13 cellular contexts compared by ENCODE assay signal in the genomic region with DNA sequence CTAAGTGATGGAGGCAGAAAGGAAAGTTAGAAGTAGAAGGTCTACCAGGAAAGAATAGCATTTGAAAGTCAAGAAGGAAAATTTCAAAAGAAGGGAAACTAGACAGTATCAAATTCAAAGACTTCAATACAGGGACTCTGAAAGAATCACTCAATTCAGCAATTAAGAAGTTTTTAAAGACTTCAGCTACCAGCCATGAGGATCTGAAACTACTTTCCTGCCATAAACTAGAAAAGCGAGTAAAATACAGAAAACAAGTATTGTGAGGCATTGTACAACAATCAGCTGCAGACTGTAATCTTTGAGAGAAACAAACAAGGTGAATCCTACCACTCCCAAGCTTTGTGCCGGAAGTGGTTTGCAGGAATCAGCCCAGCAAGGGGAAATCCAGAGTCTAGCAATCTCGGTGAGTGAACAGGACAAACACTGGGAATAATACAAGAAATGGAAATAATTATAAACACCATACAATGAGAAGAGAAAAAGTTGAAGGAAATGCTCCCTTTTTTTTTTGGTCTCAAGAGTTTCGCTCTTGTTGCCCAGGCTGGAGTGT.
A peak's percentile ranks its signal among the peaks of the same experiment; 100 is the strongest.
DNase-seq lines count a peak whose midpoint lies in the region; ATAC-seq, FAIRE-seq and TF ChIP-seq lines count a peak whose summit lies in the region.
"Had no signal": no experiment of that assay in that cellular context is flagged by ENCODE, and none has a peak within 500 bp of the region (broad histone marks: within the 10 kb centered on the region; RNA-seq: fewer than 3 reads in every experiment).

No MANE protein-coding gene starts in this region.

- FAIRE-seq in keratinocyte (lab: Jason Lieb, UNC), result peak; percentile 23

- peaks cover 5% of the 10 kb centered on the region for H3K4me1 ChIP-seq in right cardiac atrium (ENCODE audit: control insufficient read depth, insufficient read depth, low read length)
- H3K4me1 ChIP-seq in heart right ventricle, result peaks cover 0 to 50% (median 25%) of the 10 kb centered on the region in 9 donors
- peaks cover 45% of the 10 kb centered on the region for H3K4me1 ChIP-seq in Panc1 (ENCODE audit: control insufficient read depth, insufficient read depth, low read length)
- H3K4me1 ChIP-seq in keratinocyte (ENCODE audit: control insufficient read depth, extremely low read depth, insufficient read depth, low read length), result peaks cover 11% of the 10 kb centered on the region
- H3K4me1 ChIP-seq in upper lobe of right lung, result peaks cover 16% of the 10 kb centered on the region

- no peak overlapping the region for H3K4me2 ChIP-seq in keratinocyte (ENCODE audit: control insufficient read depth, extremely low read depth, insufficient read depth, low read depth, low read length)

- in situ Hi-C loops in Panc1 (cut with HindIII; ENCODE audit: low pct_unique_long_range_greater_than_20kb, low sequenced_read_pairs), result no loop called here

- H3K27ac ChIP-seq in right cardiac atrium (ENCODE audit: low read length) (peak overlapping the region; percentile 37), heart right ventricle (peak overlapping the region in 3 of 10 donors; percentile 6 to 22 (median 15)), Panc1 (ENCODE audit: low read length) (peak overlapping the region; percentile 92), keratinocyte (ENCODE audit: control insufficient read depth, insufficient read depth, low read length) (peak overlapping the region; percentile 34), upper lobe of right lung (peak overlapping the region; percentile 11)
- H3K27ac ChIP-seq: neutrophil, suprapubic skin had no signal

- WGBS in right cardiac atrium, result 69% methylated on average over 4 of the region's 4 CpGs
- 73 to 79% methylated on average over 4 of the region's 4 CpGs for WGBS in heart right ventricle, 2 donors

- peaks cover 66% of the 10 kb centered on the region for H3K79me2 ChIP-seq in keratinocyte (ENCODE audit: control insufficient read depth, insufficient read depth, low read length)

- POLR2A ChIA-PET in Panc1 (lab: Charles Lee), result interaction anchor here (0.6 to 0.7 kb wide), 4 partner anchors 13 to 700 kb away, joined by 3 to 6 read pairs (median 3); no protein-coding TSS in a partner anchor

- intact Hi-C loops in right cardiac atrium (cut with DNase I) (loop anchor here in 3 of 4 donors (10.0 kb wide), 2 partner anchors 59 to 89 kb away; partner anchors contain the start of gene ARHGAP12 (in 2 of the 3)), heart right ventricle (cut with DNase I) (loop anchor here in 8 of 10 donors (5.0 to 10.0 kb wide), 7 partner anchors 59 to 351 kb away; partner anchors contain the start of gene ARHGAP12 (in 4 of the 8)), Panc1 (cut with micrococcal nuclease; ENCODE audit: unreplicated experiment) (loop anchor here (5.0 kb wide), 1 partner anchor 61 kb away; the partner anchor contains the start of gene ARHGAP12), upper lobe of right lung (cut with DNase I) (loop anchor here (10.0 kb wide), 1 partner anchor 139 kb away; no protein-coding TSS in a partner anchor)

- dilution Hi-C loops in keratinocyte (cut with MboI; ENCODE audit: extremely low pct_ligation_motif_present, low sequenced_read_pairs), result no loop called here

- H4K20me1 ChIP-seq in keratinocyte (ENCODE audit: control insufficient read depth, extremely low read depth, insufficient read depth, low read length), result no peaks in the 10 kb centered on the region

- H3K9me3 ChIP-seq in right cardiac atrium (ENCODE audit: control insufficient read depth, low read length), result no peaks in the 10 kb centered on the region
- no peaks in the 10 kb centered on the region for H3K9me3 ChIP-seq in heart right ventricle
- H3K9me3 ChIP-seq in Panc1 (ENCODE audit: control insufficient read depth, insufficient read depth, low read depth, low read length), result no peaks in the 10 kb centered on the region
- no peaks in the 10 kb centered on the region for H3K9me3 ChIP-seq in keratinocyte (ENCODE audit: control insufficient read depth, low read depth, low read length)
- no peaks in the 10 kb centered on the region for H3K9me3 ChIP-seq in upper lobe of right lung
- H3K9me3 ChIP-seq: neutrophil, suprapubic skin had no signal

- H2AFZ ChIP-seq in keratinocyte (ENCODE audit: control insufficient read depth, low read length), result no peak overlapping the region

- H3K27me3 ChIP-seq in right cardiac atrium (ENCODE audit: control insufficient read depth, insufficient read depth) (no peaks in the 10 kb centered on the region), heart right ventricle (no peaks in the 10 kb centered on the region), Panc1 (ENCODE audit: control insufficient read depth, insufficient read depth, low read length) (no peaks in the 10 kb centered on the region), keratinocyte (ENCODE audit: control insufficient read depth, extremely low read depth, insufficient read depth, low read length) (no peaks in the 10 kb centered on the region), upper lobe of right lung (no peaks in the 10 kb centered on the region)
- H3K27me3 ChIP-seq: neutrophil, suprapubic skin had no signal

- no peaks in the 10 kb centered on the region for H3K9me1 ChIP-seq in keratinocyte (ENCODE audit: control insufficient read depth, extremely low read depth, insufficient read depth, low read length)

- DNase-seq in right cardiac atrium (no peak), heart right ventricle (no peak), Panc1 (ENCODE audit: low read depth, low spot score) (no peak), keratinocyte (ENCODE audit: low read depth, low spot score) (no peak), upper lobe of right lung (no peak), GM19238 (ENCODE audit: insufficient read length, low spot score) (no peak)
- DNase-seq in stimulated activated CD4-positive, alpha-beta T cell treated with anti-CD3 and anti-CD28 coated beads, Interleukin-4, amount 100 ng/mL, for 1 hour, result no peak
- DNase-seq: activated CD4-positive, alpha-beta T cell treated with anti-CD3 and anti-CD28 coated beads, Interleukin-2, amount 10 ng/mL, durations not matched to agents 24 days and 14 days; activated T-cell treated with anti-CD3 and anti-CD28 coated beads, Interleukin-2, amount 50 U/mL, for 48 hours; T-helper 2 cell had no signal

- H3K36me3 ChIP-seq in heart right ventricle (peaks cover 0 to 2% (median 0%) of the 10 kb centered on the region in 9 donors), Panc1 (ENCODE audit: control insufficient read depth, insufficient read depth, low read length) (no peaks in the 10 kb centered on the region), keratinocyte (ENCODE audit: control insufficient read depth in 2 of 2, extremely low read depth in 1 of 2, insufficient read depth in 2 of 2, low read length in 2 of 2) (peaks cover 0 to 3% of the 10 kb centered on the region in 2 experiments), upper lobe of right lung (no peaks in the 10 kb centered on the region)
- H3K36me3 ChIP-seq: suprapubic skin had no signal

- no peak for ATAC-seq in right cardiac atrium
- ATAC-seq in heart right ventricle, result no peak
- peak; percentile 71 for ATAC-seq in Panc1
- no peak for ATAC-seq in upper lobe of right lung
- ATAC-seq in GM19397 (IDR thresholded peaks at IDR 0.05; ENCODE audit: unreplicated experiment), result no peak

- CTCF ChIA-PET in Panc1 (lab: Charles Lee), result interaction anchor here (0.5 kb wide), 1 partner anchor 92 kb away, joined by 3 read pairs; no protein-coding TSS in a partner anchor

- BruUV-seq in Panc1 (replicated peaks; lab: Mats Ljungman, UMichigan), result no TSS peak

- H3K9ac ChIP-seq in keratinocyte (ENCODE audit: control insufficient read depth, extremely low read depth, insufficient read depth, low read length), result no peak overlapping the region

- TF ChIP-seq CTCF in heart right ventricle (IDR thresholded peaks at IDR 0.05) (no peak), Panc1 (IDR thresholded peaks at IDR 0.05) (no peak), keratinocyte (optimal IDR thresholded peaks at IDR 0.05 in 1 of 3, IDR thresholded peaks at IDR 0.05 in 1 of 3, conservative IDR thresholded peaks at IDR 0.05 in 1 of 3; ENCODE audit: extremely low read depth in 1 of 3, insufficient read depth in 2 of 3, low read length in 3 of 3) (no peak), upper lobe of right lung (IDR thresholded peaks at IDR 0.05) (no peak)

- H3K4me3 ChIP-seq in right cardiac atrium (ENCODE audit: low read length) (no peak overlapping the region), heart right ventricle (no peak overlapping the region), Panc1 (ENCODE audit: low read depth in 2 of 2, low read length in 2 of 2) (peak overlapping the region; percentile 10 to 47; a peak in 3 of 4 replicates), keratinocyte (ENCODE audit: control insufficient read depth in 2 of 3, extremely low read depth in 1 of 3, insufficient read depth in 2 of 3, low read depth in 1 of 3, low read length in 3 of 3) (no peak overlapping the region), upper lobe of right lung (no peak overlapping the region)
- H3K4me3 ChIP-seq: suprapubic skin had no signal

Comparison
In these comparisons a context has a peak if more than half of its experiments do, and no peak if none do; other contexts are left out.
1. H3K4me3 ChIP-seq: peak in Panc1 (2 of 2); none in right cardiac atrium (single experiment), heart right ventricle (0 of 10), keratinocyte (0 of 3) and upper lobe of right lung (single experiment).